Comparison of ENCODE assay signal across 24 cellular contexts in genomic region chr3:61030469-61031035, GRCh38.
DNase-seq lines count a peak whose midpoint lies in the region; TF ChIP-seq lines count a peak whose summit lies in the region.
"Had no signal": no experiment of that assay in that cellular context is flagged by ENCODE, and none has a peak within 500 bp of the region (broad histone marks: within the 10 kb centered on the region; RNA-seq: fewer than 3 reads in every experiment).

No MANE protein-coding gene starts in this region.

- no peak overlapping the region for H2AK5ac ChIP-seq in mesenchymal stem cell (ENCODE audit: low read length, severe bottlenecking)

- H2BK12ac ChIP-seq in mesenchymal stem cell (ENCODE audit: low read length in 2 of 2) = no peak overlapping the region

- peak overlapping the region in 1 of 2 experiments; percentile 35 for H3K18ac ChIP-seq in mesenchymal stem cell (ENCODE audit: low read depth in 1 of 2, low read length in 2 of 2)

- no peak overlapping the region for H4K91ac ChIP-seq in mesenchymal stem cell (ENCODE audit: low read length)

- peaks cover 2% of the 10 kb centered on the region for H3K4me1 ChIP-seq in mesenchymal stem cell (ENCODE audit: control insufficient read depth, insufficient read depth, low read depth, low read length)
- H3K4me1 ChIP-seq: Caco-2, upper lobe of left lung had no signal

- DNase-seq in Caki2 (ENCODE audit: low read depth) = peak; percentile 37
- peak; percentile 26 for DNase-seq in M059J (ENCODE audit: low read depth)
- peak; percentile 43 for DNase-seq in choroid plexus epithelial cell (ENCODE audit: low read depth)
- DNase-seq in mesenchymal stem cell = peak; percentile 28
- DNase-seq in NCI-H2081 treated with DMSO at 0.1 percent for 48 hours (lab: John Stamatoyannopoulos, UW) = no peak
- DNase-seq in dermis blood vessel endothelial cell = no peak
- DNase-seq in NCI-H82 treated with DMSO at 0.1 percent for 48 hours (lab: John Stamatoyannopoulos, UW; ENCODE audit: unreplicated experiment) = no peak
- DNase-seq in NCI-H748 (lab: John Stamatoyannopoulos, UW; ENCODE audit: unreplicated experiment) = no peak
- DNase-seq: activated CD4-positive, alpha-beta T cell treated with anti-CD3 and anti-CD28 coated beads for 1 hour; activated naive CD4-positive, alpha-beta T cell treated with Interleukin-2 at 50 U/mL for 16 hours; activated T-cell treated with anti-CD3 and anti-CD28 coated beads, Interleukin-2, amount 50 U/mL, for 48 hours; Caco-2; caudate nucleus; left colon; MG63; naive thymus-derived CD4-positive, alpha-beta T cell; NCI-H1417 treated with DMSO at 0.1 percent for 48 hours; NCI-H510A treated with DMSO at 0.1 percent for 48 hours; ovary; right cardiac atrium; stimulated activated CD4-positive, alpha-beta T cell treated with anti-CD3 and anti-CD28 coated beads, Interleukin-15, amount 100 ng/mL, for 24 hours; stimulated activated CD8-positive, alpha-beta memory T cell treated with anti-CD3 and anti-CD28 coated beads, Interleukin-4, amount 100 ng/mL, for 48 hours; upper lobe of left lung had no signal

- in situ Hi-C loops in Caki2 (cut with HindIII; ENCODE audit: low pct_unique_long_range_greater_than_20kb, low sequenced_read_pairs) = no loop called here

- H2BK15ac ChIP-seq in mesenchymal stem cell (ENCODE audit: low read depth, poor library complexity, severe bottlenecking) = no peak overlapping the region

- H3K4ac ChIP-seq in mesenchymal stem cell (ENCODE audit: low read depth in 1 of 2, low read length in 2 of 2) = no peak overlapping the region

- H3K23ac ChIP-seq in mesenchymal stem cell (ENCODE audit: low read length in 2 of 2) = no peak overlapping the region

- H3K79me1 ChIP-seq in mesenchymal stem cell (replicated peaks; ENCODE audit: low read length, poor library complexity, severe bottlenecking) = no peaks in the 10 kb centered on the region

- TF ChIP-seq CTCF in choroid plexus epithelial cell (conservative IDR thresholded peaks at IDR 0.05; ENCODE audit: low read depth, low read length) = no peak

- H3K4me3 ChIP-seq in choroid plexus epithelial cell (ENCODE audit: low read depth, low read length) = no peak overlapping the region
- no peak overlapping the region for H3K4me3 ChIP-seq in mesenchymal stem cell (ENCODE audit: insufficient read depth in 1 of 2, low read depth in 1 of 2, low read length in 2 of 2)
- H3K4me3 ChIP-seq: BLaER1, MG63, ovary, upper lobe of left lung had no signal

- no peak overlapping the region for H3K14ac ChIP-seq in mesenchymal stem cell (ENCODE audit: low read length in 2 of 2)

- peak overlapping the region; percentile 30 for H3K27ac ChIP-seq in mesenchymal stem cell (ENCODE audit: low read length, poor library complexity, severe bottlenecking)
- H3K27ac ChIP-seq: BLaER1, ovary, upper lobe of left lung had no signal

- no peak overlapping the region for H2BK120ac ChIP-seq in mesenchymal stem cell (ENCODE audit: low read depth, low read length)

- no peak overlapping the region for H2BK5ac ChIP-seq in mesenchymal stem cell (ENCODE audit: low read depth, low read length, poor library complexity, severe bottlenecking)

- no peak overlapping the region for H3K9ac ChIP-seq in mesenchymal stem cell (ENCODE audit: low read length)
- H3K9ac ChIP-seq: BLaER1 had no signal

- WGBS in mesenchymal stem cell = 50% methylated on average over 4 of the region's 4 CpGs

- no peak overlapping the region for H3K4me2 ChIP-seq in mesenchymal stem cell (ENCODE audit: low read length, poor library complexity, severe bottlenecking)

- H2AFZ ChIP-seq in mesenchymal stem cell (ENCODE audit: low read depth, low read length) = no peak overlapping the region

- H3K9me3 ChIP-seq in mesenchymal stem cell (ENCODE audit: control insufficient read depth, low read length) = peaks cover 4% of the 10 kb centered on the region
- H3K9me3 ChIP-seq: BLaER1, Caco-2, MG63, ovary, upper lobe of left lung had no signal

- no peaks in the 10 kb centered on the region for H3K27me3 ChIP-seq in mesenchymal stem cell (ENCODE audit: control insufficient read depth in 1 of 2, insufficient read depth in 1 of 2, low read length in 2 of 2)
- H3K27me3 ChIP-seq: BLaER1, MG63, ovary, upper lobe of left lung had no signal

- H3K36me3 ChIP-seq in mesenchymal stem cell (ENCODE audit: control insufficient read depth in 1 of 2, insufficient read depth in 2 of 2, low read depth in 1 of 2, low read length in 2 of 2) = no peaks in the 10 kb centered on the region
- H3K36me3 ChIP-seq: BLaER1, MG63, ovary, upper lobe of left lung had no signal

- H4K8ac ChIP-seq in mesenchymal stem cell (ENCODE audit: low read length) = no peak overlapping the region

Comparison
In these comparisons a context has a peak if more than half of its experiments do, and no peak if none do; other contexts are left out.
1. DNase-seq: peak in Caki2 (single experiment), M059J (single experiment), choroid plexus epithelial cell (single experiment) and mesenchymal stem cell (single experiment); none in NCI-H2081 treated with DMSO at 0.1 percent for 48 hours (single experiment), dermis blood vessel endothelial cell (single experiment), NCI-H82 treated with DMSO at 0.1 percent for 48 hours (single experiment) and NCI-H748 (single experiment).